ENCODE assay signal across 1 cellular context in the genomic region with DNA sequence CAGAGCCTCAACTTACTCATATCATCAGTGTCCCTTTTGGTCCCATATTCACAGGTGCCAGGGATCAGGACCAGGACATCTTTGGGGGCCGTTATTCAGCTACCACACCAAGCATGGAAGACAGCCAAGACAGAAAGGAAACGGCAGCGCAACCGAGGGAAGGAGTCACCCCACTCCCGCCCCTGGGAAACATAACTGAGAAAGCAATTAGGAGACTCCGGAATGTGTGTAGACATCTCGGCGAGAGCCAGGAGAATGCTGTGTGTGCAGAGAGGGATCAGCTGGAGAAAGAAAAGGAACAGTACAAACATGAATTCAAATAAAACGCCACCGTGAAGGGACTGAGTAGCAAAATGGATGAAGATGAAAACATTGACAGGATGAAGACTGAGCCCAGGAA.
TF ChIP-seq lines count a peak whose summit lies in the region.

No MANE protein-coding gene starts in this region.

TF ChIP-seq in HEK293T, 16 proteins besides CTCF, POLR2A, EP300 and RAD21 (continued from another document):
- no peak for TF ChIP-seq LEF1 (IDR thresholded peaks at IDR 0.05; ENCODE audit: borderline replicate concordance)
- no peak for TF ChIP-seq SUZ12 (IDR thresholded peaks at IDR 0.05)
- TF ChIP-seq FOXK2 (IDR thresholded peaks at IDR 0.05) = no peak
- no peak for TF ChIP-seq FOXM1 (IDR thresholded peaks at IDR 0.05; ENCODE audit: borderline replicate concordance)
- no peak for TF ChIP-seq FOXA1 (IDR thresholded peaks at IDR 0.05)
